Comparison of ENCODE assay signal across 9 cellular contexts in the genomic region with DNA sequence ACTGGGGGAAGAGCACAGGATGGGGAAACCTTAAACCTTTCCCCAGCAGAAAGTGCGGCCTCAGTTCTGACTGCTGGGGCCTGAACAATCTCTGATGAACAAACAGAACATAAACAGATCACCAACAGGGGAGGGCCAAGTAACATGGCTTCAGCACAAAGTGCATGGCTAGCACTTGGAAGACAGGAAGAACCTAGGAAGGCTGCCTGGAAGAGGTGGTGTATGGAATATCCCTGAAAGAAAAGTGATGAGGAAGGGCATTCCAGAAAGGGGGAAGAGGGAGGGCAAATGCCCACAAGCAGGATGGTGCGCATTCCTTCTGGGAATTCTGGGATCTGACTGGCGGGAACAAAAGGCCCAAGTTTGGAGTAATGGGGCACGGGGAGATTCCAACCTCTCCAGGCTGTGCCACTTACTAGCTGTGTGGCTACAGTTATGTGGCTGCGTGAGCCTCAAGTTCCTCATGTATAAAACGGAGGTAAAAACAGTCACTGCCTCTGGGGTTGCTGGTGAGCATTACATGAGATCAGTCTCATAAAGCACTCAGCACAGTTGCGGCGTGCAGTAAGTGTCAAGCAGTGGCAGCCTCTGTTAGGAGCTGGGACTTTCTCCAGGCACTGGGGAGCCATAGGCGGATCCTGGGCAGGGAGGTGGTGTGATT. TPM values are rescaled to one million over a fixed set of nuclear protein-coding genes. Genes with fewer than 3 reads are reported as not detected.
DNase-seq lines count a peak whose midpoint lies in the region; ATAC-seq, FAIRE-seq and TF ChIP-seq lines count a peak whose summit lies in the region.
"Had no signal": no experiment of that assay in that cellular context is flagged by ENCODE, and none has a peak within 500 bp of the region (broad histone marks: within the 10 kb centered on the region; RNA-seq: fewer than 3 reads in every experiment).

No MANE protein-coding gene starts in this region.

- H3K4me3 ChIP-seq in right atrium auricular region, result peak overlapping the region; percentile 49 to 59

- ATAC-seq in stimulated activated memory B cell treated with anti-CD40 and anti-IgM and Interleukin-4, amounts not matched to agents 10 μg/mL and 1 μg/mL and 100 μg/mL, for 72 hours, result peak; percentile 78
- no peak for ATAC-seq in GM18520 (IDR thresholded peaks at IDR 0.05; ENCODE audit: unreplicated experiment)

- H3K4me1 Mint-ChIP-seq in T-helper 1 cell treated with Interleukin-12 subunit alpha and Interleukin-12 subunit beta and Interleukin-4 antibody, amounts not matched to agents 30 μg/mL and 1 μg/mL, for 36 hours (ENCODE audit: low read depth), result peaks cover 29% of the 10 kb centered on the region
- H3K4me1 Mint-ChIP-seq in stimulated activated memory B cell treated with anti-CD40 and anti-IgM and Interleukin-4, amounts not matched to agents 10 μg/mL and 1 μg/mL and 100 μg/mL, for 72 hours, result peaks cover 31% of the 10 kb centered on the region

- H3K27me3 Mint-ChIP-seq in T-helper 1 cell treated with Interleukin-12 subunit alpha and Interleukin-12 subunit beta and Interleukin-4 antibody, amounts not matched to agents 30 μg/mL and 1 μg/mL, for 36 hours (ENCODE audit: low read depth), result peaks cover 30% of the 10 kb centered on the region
- no peaks in the 10 kb centered on the region for H3K27me3 Mint-ChIP-seq in stimulated activated memory B cell treated with anti-CD40 and anti-IgM and Interleukin-4, amounts not matched to agents 10 μg/mL and 1 μg/mL and 100 μg/mL, for 72 hours

- FAIRE-seq in frontal cortex (lab: Jason Lieb, UNC), result no peak

- H3K4me3 Mint-ChIP-seq in T-helper 1 cell treated with Interleukin-12 subunit alpha and Interleukin-12 subunit beta and Interleukin-4 antibody, amounts not matched to agents 30 μg/mL and 1 μg/mL, for 36 hours, result peak overlapping the region; percentile 83
- H3K4me3 Mint-ChIP-seq in stimulated activated memory B cell treated with anti-CD40 and anti-IgM and Interleukin-4, amounts not matched to agents 10 μg/mL and 1 μg/mL and 100 μg/mL, for 72 hours, result peak overlapping the region; percentile 69

- TF ChIP-seq CTCF in right atrium auricular region (IDR thresholded peaks at IDR 0.05), result no peak

- DNase-seq in HCEC 1CT (peak; percentile 63), right atrium auricular region (ENCODE audit: low spot score) (no peak), NCI-H1930 (lab: John Stamatoyannopoulos, UW) (no peak), frontal cortex (ENCODE audit: low spot score in 2 of 2) (no peak)
- DNase-seq in activated effector memory CD4-positive, alpha-beta T cell treated with Interleukin-2 at 50 U/mL for 16 hours, result no peak

- peak overlapping the region; percentile 87 to 88 for H3K27ac ChIP-seq in right atrium auricular region
- H3K27ac ChIP-seq: neutrophil had no signal

- peaks cover 4% of the 10 kb centered on the region for H3K36me3 Mint-ChIP-seq in T-helper 1 cell treated with Interleukin-12 subunit alpha and Interleukin-12 subunit beta and Interleukin-4 antibody, amounts not matched to agents 30 μg/mL and 1 μg/mL, for 36 hours (ENCODE audit: low read depth)
- no peaks in the 10 kb centered on the region for H3K36me3 Mint-ChIP-seq in stimulated activated memory B cell treated with anti-CD40 and anti-IgM and Interleukin-4, amounts not matched to agents 10 μg/mL and 1 μg/mL and 100 μg/mL, for 72 hours

- H3K9me3 ChIP-seq in right atrium auricular region, result no peaks in the 10 kb centered on the region
- H3K9me3 ChIP-seq: neutrophil had no signal

- H3K4me1 ChIP-seq in right atrium auricular region, result peaks cover 0 to 43% of the 10 kb centered on the region in 2 donors

- H3K27me3 ChIP-seq in right atrium auricular region, result no peaks in the 10 kb centered on the region

- H3K27ac Mint-ChIP-seq in T-helper 1 cell treated with Interleukin-12 subunit alpha and Interleukin-12 subunit beta and Interleukin-4 antibody, amounts not matched to agents 30 μg/mL and 1 μg/mL, for 36 hours, result peak overlapping the region; percentile 73
- H3K27ac Mint-ChIP-seq in stimulated activated memory B cell treated with anti-CD40 and anti-IgM and Interleukin-4, amounts not matched to agents 10 μg/mL and 1 μg/mL and 100 μg/mL, for 72 hours, result peak overlapping the region; percentile 91

- no peaks in the 10 kb centered on the region for H3K9me3 Mint-ChIP-seq in T-helper 1 cell treated with Interleukin-12 subunit alpha and Interleukin-12 subunit beta and Interleukin-4 antibody, amounts not matched to agents 30 μg/mL and 1 μg/mL, for 36 hours
- no peaks in the 10 kb centered on the region for H3K9me3 Mint-ChIP-seq in stimulated activated memory B cell treated with anti-CD40 and anti-IgM and Interleukin-4, amounts not matched to agents 10 μg/mL and 1 μg/mL and 100 μg/mL, for 72 hours

- no peaks in the 10 kb centered on the region for H3K36me3 ChIP-seq in right atrium auricular region
- H3K36me3 ChIP-seq: neutrophil had no signal

RNA-seq across cellular contexts. Expression of a gene that starts 1.6 kb away (rescaled TPM):
- 10 to 100 TPM; 68.3 to 68.7 TPM for total RNA-seq in right atrium auricular region
- total RNA-seq in frontal cortex, result 12.2 TPM

RNA-seq across cellular contexts. Expression of a gene that starts 12.5 kb away (rescaled TPM):
- total RNA-seq in right atrium auricular region, result not detected
- not detected for total RNA-seq in frontal cortex

RNA-seq across cellular contexts. Expression of a gene that starts 35.8 kb away (rescaled TPM):
- total RNA-seq in right atrium auricular region, result not detected
- total RNA-seq in frontal cortex, result 2.9 TPM
